Comparison of ENCODE assay signal across 8 cellular contexts in genomic region chr7:135253851-135254815, GRCh38. TPM values are rescaled to one million over a fixed set of nuclear protein-coding genes. Genes with fewer than 3 reads are reported as not detected.
DNase-seq lines count a peak whose midpoint lies in the region; ATAC-seq and TF ChIP-seq lines count a peak whose summit lies in the region.

No MANE protein-coding gene starts in this region.

- no peak for ATAC-seq in GM21723 (IDR thresholded peaks at IDR 0.05; ENCODE audit: unreplicated experiment)

- H3K27me3 ChIP-seq in right atrium auricular region (no peaks in the 10 kb centered on the region), skeletal muscle tissue (ENCODE audit: control insufficient read depth in 3 of 3, insufficient read depth in 3 of 3, low read length in 3 of 3) (no peaks in the 10 kb centered on the region)

- CTCF ChIA-PET in AG04449 (lab: Yijun Ruan, JAX) = interaction anchor here (1.0 to 2.9 kb wide), 3 partner anchors 21 to 568 kb away, joined by 4 to 22 read pairs (median 8); no protein-coding TSS in a partner anchor

- POLR2A ChIA-PET in AG04449 (lab: Yijun Ruan, JAX) = interaction anchor here (0.6 kb wide), 1 partner anchor 44 kb away, joined by 3 read pairs; no protein-coding TSS in a partner anchor

- TF ChIP-seq CTCF in AG04449 (IDR thresholded peaks at IDR 0.05; ENCODE audit: insufficient read depth, low read length, missing control alignments) = no peak
- TF ChIP-seq CTCF in right atrium auricular region (IDR thresholded peaks at IDR 0.05) = no peak

- H3K9ac ChIP-seq in skeletal muscle tissue (ENCODE audit: low read depth in 1 of 3, low read length in 3 of 3) = peak overlapping the region in 2 of 3 donors; percentile 14 to 34

- no peaks in the 10 kb centered on the region for H3K9me3 ChIP-seq in right atrium auricular region
- no peaks in the 10 kb centered on the region for H3K9me3 ChIP-seq in skeletal muscle tissue (ENCODE audit: control insufficient read depth in 3 of 3, low read length in 3 of 3)

- DNase-seq in AG04449 (ENCODE audit: low read depth, low spot score) = peak; percentile 5
- peak; percentile 48 for DNase-seq in HS-5 (ENCODE audit: low read depth)
- peak in 55 of 56 donors; percentile 29 to 94 (median 75) for DNase-seq in amygdala (lab: John Stamatoyannopoulos, UW)
- peak; percentile 82 for DNase-seq in right atrium auricular region (ENCODE audit: low spot score)
- DNase-seq in NCI-H146 (lab: John Stamatoyannopoulos, UW) = no peak
- no peak for DNase-seq in NCI-H2171 treated with DMSO at 0.1 percent for 48 hours (lab: John Stamatoyannopoulos, UW)

- peaks cover 0 to 19% of the 10 kb centered on the region in 2 donors for H3K4me1 ChIP-seq in right atrium auricular region
- peaks cover 19 to 28% (median 23%) of the 10 kb centered on the region in 3 donors for H3K4me1 ChIP-seq in skeletal muscle tissue (ENCODE audit: control insufficient read depth in 3 of 3, insufficient read depth in 3 of 3, low read length in 3 of 3)

- H3K4me3 ChIP-seq in AG04449 (ENCODE audit: low read depth, low read length) (no peak overlapping the region), right atrium auricular region (no peak overlapping the region), skeletal muscle tissue (ENCODE audit: low read length in 3 of 3) (no peak overlapping the region)

- H3K36me3 ChIP-seq in right atrium auricular region (no peaks in the 10 kb centered on the region), skeletal muscle tissue (ENCODE audit: control insufficient read depth in 3 of 3, insufficient read depth in 3 of 3, low read length in 3 of 3) (no peaks in the 10 kb centered on the region)

- peak overlapping the region; percentile 75 for H3K27ac ChIP-seq in right atrium auricular region
- peak overlapping the region; percentile 77 for H3K27ac ChIP-seq in skeletal muscle tissue (ENCODE audit: low read depth, low read length)

RNA-seq across cellular contexts. Expression of gene STRA8, which starts 20.5 kb away (rescaled TPM):
- total RNA-seq in right atrium auricular region = not detected
- not detected for total RNA-seq in skeletal muscle tissue

RNA-seq across cellular contexts. Expression of gene WDR91, which starts 42.8 kb away (rescaled TPM):
- 1 to 10 TPM; 3.3 to 4.5 TPM for total RNA-seq in right atrium auricular region
- 6.8 TPM for total RNA-seq in skeletal muscle tissue

Comparison
In these comparisons a context has a peak if more than half of its experiments do, and no peak if none do; other contexts are left out.
1. DNase-seq: peak in AG04449 (single experiment), HS-5 (single experiment), amygdala (55 of 56) and right atrium auricular region (single experiment); none in NCI-H146 (single experiment) and NCI-H2171 treated with DMSO at 0.1 percent for 48 hours (single experiment).